7 cellular contexts compared by ENCODE assay signal in the genomic region with DNA sequence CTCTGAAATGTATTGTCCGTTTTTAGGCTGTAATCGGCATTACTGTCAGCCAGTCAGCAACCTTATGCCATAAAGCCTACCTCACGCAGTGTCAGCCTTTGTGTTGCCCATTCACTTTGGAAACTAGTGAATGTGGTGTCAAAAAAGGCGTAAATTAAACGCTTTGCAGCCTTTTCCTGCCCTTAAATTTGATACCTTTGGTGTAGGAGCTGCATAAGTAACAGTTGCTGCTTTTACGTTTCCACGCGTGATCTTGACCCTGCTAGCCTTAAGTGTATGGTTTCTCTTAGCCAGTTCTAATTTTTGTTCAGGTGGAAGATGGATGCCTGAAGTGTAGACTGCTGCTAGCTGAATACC.
A peak's percentile ranks its signal among the peaks of the same experiment; 100 is the strongest.
DNase-seq lines count a peak whose midpoint lies in the region; ATAC-seq and TF ChIP-seq lines count a peak whose summit lies in the region.

No MANE protein-coding gene starts in this region.

- no peaks in the 10 kb centered on the region for H3K27me3 ChIP-seq in iPS DF 6.9 (ENCODE audit: control insufficient read depth, insufficient read depth, low read length)

- peak overlapping the region; percentile 82 for H3K27ac Mint-ChIP-seq in activated B cell treated with CpG ODN at 0.5 μM for 24 hours
- peak overlapping the region; percentile 83 for H3K27ac Mint-ChIP-seq in stimulated activated memory B cell treated with anti-CD40 and anti-IgM and Interleukin-4, amounts not matched to agents 10 μg/mL and 1 μg/mL and 100 μg/mL, for 72 hours

- no peaks in the 10 kb centered on the region; the same call in 1 of the 2 replicates for H3K4me1 ChIP-seq in iPS DF 6.9 (ENCODE audit: control insufficient read depth, insufficient read depth, low read length)

- intact Hi-C loops in activated B cell treated with CpG ODN at 0.5 μM for 24 hours (cut with micrococcal nuclease): loop anchor here (1.0 to 5.0 kb wide), 7 partner anchors 368 to 1423 kb away; a partner anchor contains a TSS

- TF ChIP-seq CTCF in HFF-Myc (IDR thresholded peaks at IDR 0.05; ENCODE audit: low read depth, low read length, missing control alignments) (no peak), activated B cell treated with CpG ODN at 0.5 μM for 24 hours (IDR thresholded peaks at IDR 0.05) (no peak)

- H3K4me3 Mint-ChIP-seq in activated B cell treated with CpG ODN at 0.5 μM for 24 hours: peak overlapping the region; percentile 97
- peak overlapping the region; percentile 93 for H3K4me3 Mint-ChIP-seq in stimulated activated memory B cell treated with anti-CD40 and anti-IgM and Interleukin-4, amounts not matched to agents 10 μg/mL and 1 μg/mL and 100 μg/mL, for 72 hours

- WGBS in iPS DF 6.9 (ENCODE audit: insufficient coverage, insufficient read length): no CpG with 5 or more reads among the region's 8 CpGs

- no peaks in the 10 kb centered on the region for H3K27me3 Mint-ChIP-seq in activated B cell treated with CpG ODN at 0.5 μM for 24 hours
- H3K27me3 Mint-ChIP-seq in stimulated activated memory B cell treated with anti-CD40 and anti-IgM and Interleukin-4, amounts not matched to agents 10 μg/mL and 1 μg/mL and 100 μg/mL, for 72 hours: no peaks in the 10 kb centered on the region

- H3K4me1 Mint-ChIP-seq in activated B cell treated with CpG ODN at 0.5 μM for 24 hours: peaks cover 25% of the 10 kb centered on the region
- peaks cover 39% of the 10 kb centered on the region for H3K4me1 Mint-ChIP-seq in stimulated activated memory B cell treated with anti-CD40 and anti-IgM and Interleukin-4, amounts not matched to agents 10 μg/mL and 1 μg/mL and 100 μg/mL, for 72 hours

- peaks cover 46% of the 10 kb centered on the region for H3K36me3 Mint-ChIP-seq in activated B cell treated with CpG ODN at 0.5 μM for 24 hours (ENCODE audit: low read depth)
- peaks cover 27% of the 10 kb centered on the region for H3K36me3 Mint-ChIP-seq in stimulated activated memory B cell treated with anti-CD40 and anti-IgM and Interleukin-4, amounts not matched to agents 10 μg/mL and 1 μg/mL and 100 μg/mL, for 72 hours

- H3K9me3 Mint-ChIP-seq in activated B cell treated with CpG ODN at 0.5 μM for 24 hours: no peaks in the 10 kb centered on the region
- H3K9me3 Mint-ChIP-seq in stimulated activated memory B cell treated with anti-CD40 and anti-IgM and Interleukin-4, amounts not matched to agents 10 μg/mL and 1 μg/mL and 100 μg/mL, for 72 hours: peaks cover 3% of the 10 kb centered on the region

- peak overlapping the region; percentile 99 for H3K4me3 ChIP-seq in HFF-Myc (replicated peaks; ENCODE audit: low read depth, low read length)
- H3K4me3 ChIP-seq in iPS DF 6.9 (ENCODE audit: low read length): peak overlapping the region; percentile 99; the same call in 1 of the 2 replicates

- ATAC-seq in activated B cell treated with CpG ODN at 0.5 μM for 24 hours (ENCODE audit: low read depth) (no peak), GM21619 (IDR thresholded peaks at IDR 0.05; ENCODE audit: unreplicated experiment) (no peak)
- no peak for ATAC-seq in stimulated activated memory B cell treated with anti-CD40 and anti-IgM and Interleukin-4, amounts not matched to agents 10 μg/mL and 1 μg/mL and 100 μg/mL, for 72 hours

- POLR2A ChIA-PET in activated B cell treated with CpG ODN at 0.5 μM for 24 hours (lab: Charles Lee): interaction anchor here (0.7 to 2.2 kb wide), 11 partner anchors 14 to 1423 kb away, joined by 3 to 16 read pairs (median 4); a partner anchor contains a TSS

- H3K9me3 ChIP-seq in iPS DF 6.9 (ENCODE audit: control insufficient read depth, insufficient read depth, low read length): no peaks in the 10 kb centered on the region

- H3K27ac ChIP-seq in iPS DF 6.9 (ENCODE audit: low read length): no peak overlapping the region

- CTCF ChIA-PET in activated B cell treated with CpG ODN at 0.5 μM for 24 hours (lab: Charles Lee): interaction anchor here (0.7 to 7.2 kb wide), 8 partner anchors 14 to 630 kb away, joined by 3 to 34 read pairs (median 5); a partner anchor contains a TSS

- H3K36me3 ChIP-seq in iPS DF 6.9 (ENCODE audit: control insufficient read depth, insufficient read depth, low read length): peaks cover 24% of the 10 kb centered on the region; the same call in 1 of the 2 replicates

- DNase-seq in HFF-Myc (ENCODE audit: extremely low read depth, low read depth) (no peak), activated B cell treated with CpG ODN at 0.5 μM for 24 hours (no peak), iPS DF 6.9 (ENCODE audit: low read depth, low spot score) (no peak), DMS79 (lab: John Stamatoyannopoulos, UW) (no peak), NCI-H1092 (lab: John Stamatoyannopoulos, UW) (no peak)
